Comparison of ENCODE assay signal across 17 cellular contexts in genomic region chr18:3319399-3319798, GRCh38. TPM values are rescaled to one million over a fixed set of nuclear protein-coding genes. Genes with fewer than 3 reads are reported as not detected.
DNase-seq lines count a peak whose midpoint lies in the region; ATAC-seq and TF ChIP-seq lines count a peak whose summit lies in the region.
"Had no signal": no experiment of that assay in that cellular context is flagged by ENCODE, and none has a peak within 500 bp of the region (broad histone marks: within the 10 kb centered on the region; RNA-seq: fewer than 3 reads in every experiment).

No MANE protein-coding gene starts in this region.

- POLR2A ChIA-PET in activated CD4-positive, alpha-beta memory T cell treated with anti-CD3 and anti-CD28 coated beads for 36 hours (lab: Charles Lee), result interaction anchor here (0.7 to 1.6 kb wide), 6 partner anchors 16 to 140 kb away, joined by 3 to 5 read pairs (median 3); no protein-coding TSS in a partner anchor

- TF ChIP-seq CTCF in GM20000 (IDR thresholded peaks at IDR 0.05; ENCODE audit: extremely low read depth, missing control alignments), result no peak

- peak in 1 of 2 donors; percentile 20 for DNase-seq in activated naive CD4-positive, alpha-beta T cell treated with anti-CD3 and anti-CD28 coated beads, Interleukin-2, amount 50 U/mL, for 72 hours (ENCODE audit: low spot score in 2 of 2)
- DNase-seq in activated naive CD4-positive, alpha-beta T cell treated with anti-CD3 and anti-CD28 coated beads, Interleukin-2, amount 10 ng/mL, durations not matched to agents 7 days and 5 days, result no peak
- DNase-seq in GM20000 (ENCODE audit: low spot score) (peak; percentile 33), DMS 273 treated with DMSO at 0.1 percent for 48 hours (lab: John Stamatoyannopoulos, UW) (no peak)
- peak; percentile 77 for DNase-seq in activated CD4-positive, alpha-beta memory T cell treated with anti-CD3 and anti-CD28 coated beads for 36 hours
- peak; percentile 55 for DNase-seq in stimulated activated CD8-positive, alpha-beta memory T cell treated with anti-CD3 and anti-CD28 coated beads, Interleukin-4, amount 100 ng/mL, for 48 hours
- DNase-seq: activated CD4-positive, CD25-positive, alpha-beta regulatory T cell treated with anti-CD3 and anti-CD28 coated beads, Interleukin-2, amount 50 U/mL, for 72 hours; activated effector memory CD4-positive, alpha-beta T cell treated with Interleukin-2 at 50 U/mL for 16 hours; anterior cingulate cortex; Caco-2; endodermal cell; NCI-H2029; NCI-H510A treated with DMSO at 0.1 percent for 48 hours; nephron progenitor cell; SIG-M5 had no signal

- no peak overlapping the region for H3K27ac Mint-ChIP-seq in activated naive CD4-positive, alpha-beta T cell treated with anti-CD3 and anti-CD28 coated beads, Interleukin-2, amount 50 U/mL, for 72 hours
- H3K27ac Mint-ChIP-seq in activated naive CD4-positive, alpha-beta T cell treated with anti-CD3 and anti-CD28 coated beads, Interleukin-2, amount 10 ng/mL, durations not matched to agents 7 days and 5 days, result no peak overlapping the region
- H3K27ac Mint-ChIP-seq in activated CD4-positive, alpha-beta memory T cell treated with anti-CD3 and anti-CD28 coated beads for 36 hours, result peak overlapping the region; percentile 21
- H3K27ac Mint-ChIP-seq: endodermal cell had no signal

- intact Hi-C loops in activated CD4-positive, alpha-beta memory T cell treated with anti-CD3 and anti-CD28 coated beads for 36 hours (cut with micrococcal nuclease), result loop anchor here (1.0 kb wide), 2 partner anchors 14 to 22 kb away; no protein-coding TSS in a partner anchor

- CTCF ChIA-PET in activated naive CD4-positive, alpha-beta T cell treated with anti-CD3 and anti-CD28 coated beads, Interleukin-2, amount 10 ng/mL, durations not matched to agents 7 days and 5 days (lab: Charles Lee), result interaction anchor here (1.0 to 1.4 kb wide), 2 partner anchors 22 to 347 kb away, joined by 5 to 10 read pairs; no protein-coding TSS in a partner anchor
- CTCF ChIA-PET in activated CD4-positive, alpha-beta memory T cell treated with anti-CD3 and anti-CD28 coated beads for 36 hours (lab: Charles Lee), result interaction anchor here (1.1 to 2.9 kb wide), 6 partner anchors 14 to 347 kb away, joined by 4 to 13 read pairs (median 6); no protein-coding TSS in a partner anchor

- peaks cover 3% of the 10 kb centered on the region for H3K27me3 Mint-ChIP-seq in activated naive CD4-positive, alpha-beta T cell treated with anti-CD3 and anti-CD28 coated beads, Interleukin-2, amount 10 ng/mL, durations not matched to agents 7 days and 5 days
- peaks cover 9% of the 10 kb centered on the region for H3K27me3 Mint-ChIP-seq in activated CD4-positive, alpha-beta memory T cell treated with anti-CD3 and anti-CD28 coated beads for 36 hours

- peaks cover 0 to 14% of the 10 kb centered on the region in 2 donors for H3K9me3 Mint-ChIP-seq in activated naive CD4-positive, alpha-beta T cell treated with anti-CD3 and anti-CD28 coated beads, Interleukin-2, amount 50 U/mL, for 72 hours
- H3K9me3 Mint-ChIP-seq in activated naive CD4-positive, alpha-beta T cell treated with anti-CD3 and anti-CD28 coated beads, Interleukin-2, amount 10 ng/mL, durations not matched to agents 7 days and 5 days, result no peaks in the 10 kb centered on the region
- no peaks in the 10 kb centered on the region for H3K9me3 Mint-ChIP-seq in activated CD4-positive, alpha-beta memory T cell treated with anti-CD3 and anti-CD28 coated beads for 36 hours

- H3K4me1 Mint-ChIP-seq in activated naive CD4-positive, alpha-beta T cell treated with anti-CD3 and anti-CD28 coated beads, Interleukin-2, amount 10 ng/mL, durations not matched to agents 7 days and 5 days, result no peaks in the 10 kb centered on the region
- H3K4me1 Mint-ChIP-seq in activated CD4-positive, alpha-beta memory T cell treated with anti-CD3 and anti-CD28 coated beads for 36 hours (ENCODE audit: low read depth), result peaks cover 32% of the 10 kb centered on the region

- no peaks in the 10 kb centered on the region for H3K36me3 Mint-ChIP-seq in activated naive CD4-positive, alpha-beta T cell treated with anti-CD3 and anti-CD28 coated beads, Interleukin-2, amount 50 U/mL, for 72 hours
- H3K36me3 Mint-ChIP-seq in activated naive CD4-positive, alpha-beta T cell treated with anti-CD3 and anti-CD28 coated beads, Interleukin-2, amount 10 ng/mL, durations not matched to agents 7 days and 5 days, result no peaks in the 10 kb centered on the region
- no peaks in the 10 kb centered on the region for H3K36me3 Mint-ChIP-seq in activated CD4-positive, alpha-beta memory T cell treated with anti-CD3 and anti-CD28 coated beads for 36 hours

- H3K4me3 Mint-ChIP-seq in activated naive CD4-positive, alpha-beta T cell treated with anti-CD3 and anti-CD28 coated beads, Interleukin-2, amount 10 ng/mL, durations not matched to agents 7 days and 5 days, result no peak overlapping the region
- no peak overlapping the region for H3K4me3 Mint-ChIP-seq in activated CD4-positive, alpha-beta memory T cell treated with anti-CD3 and anti-CD28 coated beads for 36 hours
- H3K4me3 Mint-ChIP-seq: endodermal cell, nephron progenitor cell had no signal

- peak; percentile 26 to 77 for ATAC-seq in activated naive CD4-positive, alpha-beta T cell treated with anti-CD3 and anti-CD28 coated beads, Interleukin-2, amount 50 U/mL, for 72 hours
- ATAC-seq in HG02678 (IDR thresholded peaks at IDR 0.05; ENCODE audit: unreplicated experiment), result no peak
- ATAC-seq in GM21367 (IDR thresholded peaks at IDR 0.05; ENCODE audit: unreplicated experiment), result no peak

RNA-seq across cellular contexts. Expression of gene MYL12B, which starts 57.5 kb away (rescaled TPM):
- total RNA-seq in activated naive CD4-positive, alpha-beta T cell treated with anti-CD3 and anti-CD28 coated beads, Interleukin-2, amount 50 U/mL, for 72 hours, result 100 to 1,000 TPM; 294 to 358 TPM
- 100 to 1,000 TPM; 335 to 339 TPM for total RNA-seq in activated CD4-positive, alpha-beta memory T cell treated with anti-CD3 and anti-CD28 coated beads for 36 hours

Comparison
In these comparisons a context has a peak if more than half of its experiments do, and no peak if none do; other contexts are left out.
1. ATAC-seq: peak in activated naive CD4-positive, alpha-beta T cell treated with anti-CD3 and anti-CD28 coated beads, Interleukin-2, amount 50 U/mL, for 72 hours (2 of 2); none in HG02678 (single experiment) and GM21367 (single experiment).
2. DNase-seq: peak in GM20000 (single experiment), activated CD4-positive, alpha-beta memory T cell treated with anti-CD3 and anti-CD28 coated beads for 36 hours (single experiment) and stimulated activated CD8-positive, alpha-beta memory T cell treated with anti-CD3 and anti-CD28 coated beads, Interleukin-4, amount 100 ng/mL, for 48 hours (single experiment); none in activated naive CD4-positive, alpha-beta T cell treated with anti-CD3 and anti-CD28 coated beads, Interleukin-2, amount 10 ng/mL, durations not matched to agents 7 days and 5 days (single experiment) and DMS 273 treated with DMSO at 0.1 percent for 48 hours (single experiment).